Comparison of ENCODE assay signal across 9 cellular contexts in the genomic region with DNA sequence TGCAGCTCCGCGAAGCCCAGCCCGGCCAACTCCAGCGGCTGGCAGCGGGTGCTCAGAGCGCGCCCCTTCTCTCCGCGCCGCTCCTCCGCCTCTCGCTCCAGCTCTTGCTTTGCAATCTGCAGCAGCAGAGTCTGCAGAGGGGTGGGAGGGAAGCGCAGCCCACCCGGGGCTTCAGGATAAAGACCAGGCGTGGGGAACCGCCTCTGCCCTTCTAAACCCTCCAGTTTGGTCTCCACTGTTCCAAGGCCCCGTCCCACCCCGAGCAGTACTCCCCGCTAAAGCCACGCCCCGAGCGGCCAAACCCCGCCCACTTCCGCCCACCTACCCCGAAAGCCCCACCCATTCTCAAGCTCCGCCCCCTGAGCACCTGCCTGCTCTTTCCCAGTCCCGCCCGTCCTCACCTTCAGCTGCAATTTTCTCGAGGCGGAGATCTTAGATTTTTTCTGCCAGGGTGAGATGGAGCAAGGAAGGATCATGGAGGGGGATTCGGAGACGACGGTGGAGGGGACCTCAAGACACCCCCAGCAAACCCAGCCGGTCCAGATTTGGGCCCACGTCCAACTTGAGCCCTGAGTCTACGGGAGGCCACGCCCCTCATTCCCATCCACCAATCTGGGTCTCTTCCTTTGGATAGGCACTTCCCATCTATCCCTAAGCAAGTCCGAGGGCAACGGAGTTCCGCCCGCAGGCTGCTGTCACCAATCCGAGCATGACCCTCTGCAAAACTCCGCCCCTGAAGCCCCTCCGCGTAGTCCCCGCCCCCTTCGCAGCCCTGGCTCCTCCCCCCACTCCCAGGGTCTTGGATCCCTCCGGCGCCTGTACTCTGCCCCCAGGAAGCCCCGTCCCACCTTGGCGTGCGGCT. TPM values are rescaled to one million over a fixed set of nuclear protein-coding genes. Genes with fewer than 3 reads are reported as not detected.
A peak's percentile ranks its signal among the peaks of the same experiment; 100 is the strongest.
DNase-seq lines count a peak whose midpoint lies in the region; ATAC-seq, FAIRE-seq and TF ChIP-seq lines count a peak whose summit lies in the region.
"Had no signal": no experiment of that assay in that cellular context is flagged by ENCODE, and none has a peak within 500 bp of the region (broad histone marks: within the 10 kb centered on the region; RNA-seq: fewer than 3 reads in every experiment).

No MANE protein-coding gene starts in this region.

- H4K20me1 ChIP-seq in keratinocyte (ENCODE audit: control insufficient read depth, extremely low read depth, insufficient read depth, low read length) = no peaks in the 10 kb centered on the region

- H3K9me3 ChIP-seq in keratinocyte (ENCODE audit: control insufficient read depth, low read depth, low read length) = no peaks in the 10 kb centered on the region
- H3K9me3 ChIP-seq: SJSA1 had no signal

- peak overlapping the region; percentile 58 for H3K4me2 ChIP-seq in keratinocyte (ENCODE audit: control insufficient read depth, extremely low read depth, insufficient read depth, low read depth, low read length)

- H3K27me3 ChIP-seq in keratinocyte (ENCODE audit: control insufficient read depth, extremely low read depth, insufficient read depth, low read length) = no peaks in the 10 kb centered on the region

- ATAC-seq in activated CD4-positive, CD25-positive, alpha-beta regulatory T cell treated with anti-CD3 and anti-CD28 coated beads, Interleukin-2, amount 50 U/mL, for 24 hours = no peak
- ATAC-seq in HG03196 (IDR thresholded peaks at IDR 0.05; ENCODE audit: unreplicated experiment) (no peak), HG02884 (IDR thresholded peaks at IDR 0.05; ENCODE audit: unreplicated experiment) (no peak)

- dilution Hi-C loops in keratinocyte (cut with MboI; ENCODE audit: extremely low pct_ligation_motif_present, low sequenced_read_pairs) = no loop called here

- H3K27ac ChIP-seq in keratinocyte (ENCODE audit: control insufficient read depth, insufficient read depth, low read length) = no peak overlapping the region
- H3K27ac ChIP-seq: SJSA1 had no signal

- H3K4me3 Mint-ChIP-seq in brain = peak overlapping the region; percentile 81 to 93 (median 90)

- peak overlapping the region in 2 of 3 experiments; percentile 34 to 48 for H3K4me3 ChIP-seq in keratinocyte (ENCODE audit: control insufficient read depth in 2 of 3, extremely low read depth in 1 of 3, insufficient read depth in 2 of 3, low read depth in 1 of 3, low read length in 3 of 3)
- H3K4me3 ChIP-seq: SJSA1 had no signal

- H3K27me3 Mint-ChIP-seq in brain = peaks cover 50% of the 10 kb centered on the region

- H2AFZ ChIP-seq in keratinocyte (ENCODE audit: control insufficient read depth, low read length) = peak overlapping the region; percentile 56

- H3K79me2 ChIP-seq in keratinocyte (ENCODE audit: control insufficient read depth, insufficient read depth, low read length) = no peaks in the 10 kb centered on the region

- H3K36me3 Mint-ChIP-seq in brain = peaks cover 2% of the 10 kb centered on the region

- FAIRE-seq in keratinocyte (lab: Jason Lieb, UNC) (no peak), urothelium cell line (lab: Jason Lieb, UNC) (no peak)

- DNase-seq in activated CD4-positive, CD25-positive, alpha-beta regulatory T cell treated with anti-CD3 and anti-CD28 coated beads, Interleukin-2, amount 50 U/mL, for 72 hours = peak; percentile 51
- peak; percentile 91 to 97 for DNase-seq in NCI-H526 (lab: John Stamatoyannopoulos, UW)
- no peak for DNase-seq in keratinocyte (ENCODE audit: low read depth, low spot score)
- no peak for DNase-seq in urothelium cell line (ENCODE audit: low spot score)

- H3K4me1 Mint-ChIP-seq in brain = peaks cover 36% of the 10 kb centered on the region

- H3K9ac ChIP-seq in keratinocyte (ENCODE audit: control insufficient read depth, extremely low read depth, insufficient read depth, low read length) = no peak overlapping the region

- H3K4me1 ChIP-seq in keratinocyte (ENCODE audit: control insufficient read depth, extremely low read depth, insufficient read depth, low read length) = peaks cover 22% of the 10 kb centered on the region
- H3K4me1 ChIP-seq: SJSA1 had no signal

- H3K27ac Mint-ChIP-seq in brain = peak overlapping the region in 3 of 5 experiments; percentile 38 to 76 (median 69)

- H3K9me3 Mint-ChIP-seq in brain = peaks cover 0 to 4% (median 0%) of the 10 kb centered on the region in 5 experiments

- H3K36me3 ChIP-seq in keratinocyte (ENCODE audit: control insufficient read depth in 2 of 2, extremely low read depth in 1 of 2, insufficient read depth in 2 of 2, low read length in 2 of 2) = no peaks in the 10 kb centered on the region
- H3K36me3 ChIP-seq: SJSA1 had no signal

- H3K9me1 ChIP-seq in keratinocyte (ENCODE audit: control insufficient read depth, extremely low read depth, insufficient read depth, low read length) = no peaks in the 10 kb centered on the region

- no peak for TF ChIP-seq CTCF in brain (conservative IDR thresholded peaks at IDR 0.05)
- TF ChIP-seq CTCF in keratinocyte (optimal IDR thresholded peaks at IDR 0.05 in 1 of 3, IDR thresholded peaks at IDR 0.05 in 1 of 3, conservative IDR thresholded peaks at IDR 0.05 in 1 of 3; ENCODE audit: extremely low read depth in 1 of 3, insufficient read depth in 2 of 3, low read length in 3 of 3) = no peak

RNA-seq across cellular contexts. Expression of gene TNNI3, which starts 1.1 kb away (rescaled TPM):
- polyA plus RNA-seq in brain (ENCODE audit: insufficient read depth, low read depth, low replicate concordance) = not detected
- polyA plus RNA-seq in keratinocyte = 2.2 to 4.1 TPM (median 3.3 TPM) in 3 replicates
- 2.1 TPM for polyA plus RNA-seq in keratinocyte (2011; ENCODE audit: low read depth)
- 0.78 and 2.9 TPM in 2 replicates for polyA plus RNA-seq in keratinocyte (2011; cell fraction: cytosol; rRNA removed)
- 3.8 and 4.7 TPM in 2 replicates for polyA plus RNA-seq in keratinocyte (2011; cell fraction: nucleus; rRNA removed)
- polyA plus RNA-seq in keratinocyte (2012; ENCODE audit: low replicate concordance) = 1.7 and 3.9 TPM in 2 replicates
- polyA minus RNA-seq in keratinocyte = 0.49 to 1.2 TPM in 2 of 3 replicates, not detected in the other
- not detected for polyA minus RNA-seq in keratinocyte (2011; cell fraction: cytosol; rRNA and poly(A)+ RNA removed)
- not detected in 2 replicates for polyA minus RNA-seq in keratinocyte (2011; cell fraction: nucleus; rRNA and poly(A)+ RNA removed)

RNA-seq across cellular contexts. Expression of gene TNNT1, which starts 7.4 kb away (rescaled TPM):
- polyA plus RNA-seq in brain (ENCODE audit: insufficient read depth, low read depth, low replicate concordance) = 5.7 TPM
- polyA plus RNA-seq in keratinocyte = 89.7 to 113 TPM (median 99.6 TPM) in 3 replicates
- 90.8 TPM for polyA plus RNA-seq in keratinocyte (2011; ENCODE audit: low read depth)
- 41.8 and 116 TPM in 2 replicates for polyA plus RNA-seq in keratinocyte (2011; cell fraction: cytosol; rRNA removed)
- 30.1 and 31.3 TPM in 2 replicates for polyA plus RNA-seq in keratinocyte (2011; cell fraction: nucleus; rRNA removed)
- 54.4 and 187 TPM in 2 replicates for polyA plus RNA-seq in keratinocyte (2012; ENCODE audit: low replicate concordance)
- 16.9 to 25.5 TPM (median 21.0 TPM) in 3 replicates for polyA minus RNA-seq in keratinocyte
- 68.9 TPM for polyA minus RNA-seq in keratinocyte (2011; cell fraction: cytosol; rRNA and poly(A)+ RNA removed)
- polyA minus RNA-seq in keratinocyte (2011; cell fraction: nucleus; rRNA and poly(A)+ RNA removed) = 5.9 and 6.5 TPM in 2 replicates

RNA-seq across cellular contexts. Expression of gene DNAAF3, which starts 10.0 kb away (rescaled TPM):
- 0.64 TPM for polyA plus RNA-seq in brain (ENCODE audit: insufficient read depth, low read depth, low replicate concordance)
- polyA plus RNA-seq in keratinocyte = 8.5 to 14.3 TPM (median 12.9 TPM) in 3 replicates
- 0.61 TPM for polyA plus RNA-seq in keratinocyte (2011; ENCODE audit: low read depth)
- polyA plus RNA-seq in keratinocyte (2011; cell fraction: cytosol; rRNA removed) = 9.8 and 12.0 TPM in 2 replicates
- 7.5 and 9.1 TPM in 2 replicates for polyA plus RNA-seq in keratinocyte (2011; cell fraction: nucleus; rRNA removed)
- polyA plus RNA-seq in keratinocyte (2012; ENCODE audit: low replicate concordance) = 3.6 and 11.3 TPM in 2 replicates
- polyA minus RNA-seq in keratinocyte = 5.5 to 13.0 TPM (median 6.0 TPM) in 3 replicates
- polyA minus RNA-seq in keratinocyte (2011; cell fraction: cytosol; rRNA and poly(A)+ RNA removed) = 7.5 TPM
- 1.1 and 2.0 TPM in 2 replicates for polyA minus RNA-seq in keratinocyte (2011; cell fraction: nucleus; rRNA and poly(A)+ RNA removed)

RNA-seq across cellular contexts. Expression of gene SYT5, which starts 23.7 kb away (rescaled TPM):
- polyA plus RNA-seq in brain (ENCODE audit: insufficient read depth, low read depth, low replicate concordance) (51.8 TPM), keratinocyte (0.05 to 0.39 TPM (median 0.33 TPM) in 3 replicates)
- 4.9 TPM for polyA plus RNA-seq in keratinocyte (2011; ENCODE audit: low read depth)
- polyA plus RNA-seq in keratinocyte (2011; cell fraction: cytosol; rRNA removed) = 0.24 and 0.27 TPM in 2 replicates
- 0.15 and 0.78 TPM in 2 replicates for polyA plus RNA-seq in keratinocyte (2011; cell fraction: nucleus; rRNA removed)
- polyA plus RNA-seq in keratinocyte (2012; ENCODE audit: low replicate concordance) = 1.1 and 1.4 TPM in 2 replicates
- not detected in 3 replicates for polyA minus RNA-seq in keratinocyte
- polyA minus RNA-seq in keratinocyte (2011; cell fraction: cytosol; rRNA and poly(A)+ RNA removed) = not detected
- 0.21 and 0.47 TPM in 2 replicates for polyA minus RNA-seq in keratinocyte (2011; cell fraction: nucleus; rRNA and poly(A)+ RNA removed)

RNA-seq across cellular contexts. Expression of gene PPP1R12C, which starts 39.0 kb away (rescaled TPM):
- polyA plus RNA-seq in brain (ENCODE audit: insufficient read depth, low read depth, low replicate concordance) (56.9 TPM), keratinocyte (22.9 to 41.2 TPM (median 24.7 TPM) in 3 replicates)
- polyA plus RNA-seq in keratinocyte (2011; ENCODE audit: low read depth) = 15.7 TPM
- polyA plus RNA-seq in keratinocyte (2011; cell fraction: cytosol; rRNA removed) = 7.6 and 16.9 TPM in 2 replicates
- polyA plus RNA-seq in keratinocyte (2011; cell fraction: nucleus; rRNA removed) = 83.9 and 118 TPM in 2 replicates
- 26.9 and 37.2 TPM in 2 replicates for polyA plus RNA-seq in keratinocyte (2012; ENCODE audit: low replicate concordance)
- polyA minus RNA-seq in keratinocyte = 11.8 to 24.6 TPM (median 18.4 TPM) in 3 replicates
- polyA minus RNA-seq in keratinocyte (2011; cell fraction: cytosol; rRNA and poly(A)+ RNA removed) = 23.6 TPM
- 25.2 and 35.6 TPM in 2 replicates for polyA minus RNA-seq in keratinocyte (2011; cell fraction: nucleus; rRNA and poly(A)+ RNA removed)

Comparison
In these comparisons a context has a peak if more than half of its experiments do, and no peak if none do; other contexts are left out.
1. DNase-seq: peak in activated CD4-positive, CD25-positive, alpha-beta regulatory T cell treated with anti-CD3 and anti-CD28 coated beads, Interleukin-2, amount 50 U/mL, for 72 hours (single experiment) and NCI-H526 (2 of 2); none in keratinocyte (single experiment) and urothelium cell line (single experiment).